ENCODE assay signal across 27 cellular contexts in the genomic region with DNA sequence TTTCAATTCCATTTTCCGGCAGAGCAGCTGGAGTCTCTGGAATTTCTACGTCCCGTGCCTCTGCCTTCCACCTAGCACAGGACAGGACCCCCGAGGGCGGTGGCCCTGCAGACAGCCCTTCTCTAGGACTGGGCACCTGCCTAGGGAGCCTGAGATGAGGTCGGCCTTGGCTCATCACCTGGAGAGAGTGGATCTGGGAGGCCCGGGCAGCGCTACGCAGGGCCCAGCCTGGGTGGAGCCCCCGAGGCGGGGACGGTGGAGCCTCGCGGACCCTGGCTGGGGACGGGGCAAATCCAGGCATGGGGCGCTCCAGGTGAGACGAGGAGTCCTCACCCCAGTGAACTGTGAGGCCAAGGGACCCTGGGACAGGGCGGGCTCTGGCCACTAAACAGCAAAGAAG.
"Had no signal": no experiment of that assay in that cellular context is flagged by ENCODE, and none has a peak within 500 bp of the region (broad histone marks: within the 10 kb centered on the region; RNA-seq: fewer than 3 reads in every experiment).

No MANE protein-coding gene starts in this region.

- H3K4me3 Mint-ChIP-seq: activated CD4-positive, alpha-beta T cell treated with anti-CD3 and anti-CD28 coated beads for 36 hours; activated CD8-positive, alpha-beta memory T cell treated with anti-CD3 and anti-CD28 coated beads, Interleukin-2, amount 10 ng/mL, durations not matched to agents 7 days and 5 days; activated CD8-positive, alpha-beta T cell treated with anti-CD3 and anti-CD28 coated beads, Interleukin-2, amount 10 ng/mL, durations not matched to agents 7 days and 5 days; activated naive CD8-positive, alpha-beta T cell; brain; effector memory CD8-positive, alpha-beta T cell; memory B cell; naive thymus-derived CD8-positive, alpha-beta T cell; stimulated activated naive B cell treated with anti-CD40 and anti-IgM and Interleukin-4, amounts not matched to agents 10 μg/mL and 1 μg/mL and 100 μg/mL, for 72 hours; T-cell had no signal

- H3K27me3 Mint-ChIP-seq: activated CD8-positive, alpha-beta memory T cell treated with anti-CD3 and anti-CD28 coated beads, Interleukin-2, amount 10 ng/mL, durations not matched to agents 7 days and 5 days had no signal

- H3K27ac Mint-ChIP-seq: activated CD4-positive, alpha-beta T cell treated with anti-CD3 and anti-CD28 coated beads for 36 hours; activated CD8-positive, alpha-beta memory T cell treated with anti-CD3 and anti-CD28 coated beads, Interleukin-2, amount 10 ng/mL, durations not matched to agents 7 days and 5 days; activated CD8-positive, alpha-beta T cell treated with anti-CD3 and anti-CD28 coated beads, Interleukin-2, amount 10 ng/mL, durations not matched to agents 7 days and 5 days; activated naive CD8-positive, alpha-beta T cell; brain; effector memory CD8-positive, alpha-beta T cell; memory B cell; naive thymus-derived CD8-positive, alpha-beta T cell; stimulated activated naive B cell treated with anti-CD40 and anti-IgM and Interleukin-4, amounts not matched to agents 10 μg/mL and 1 μg/mL and 100 μg/mL, for 72 hours; T-cell had no signal

- H3K36me3 Mint-ChIP-seq: activated CD8-positive, alpha-beta memory T cell treated with anti-CD3 and anti-CD28 coated beads, Interleukin-2, amount 10 ng/mL, durations not matched to agents 7 days and 5 days; activated naive CD8-positive, alpha-beta T cell; brain; memory B cell; naive thymus-derived CD8-positive, alpha-beta T cell; stimulated activated naive B cell treated with anti-CD40 and anti-IgM and Interleukin-4, amounts not matched to agents 10 μg/mL and 1 μg/mL and 100 μg/mL, for 72 hours; T-cell had no signal

- H3K9me3 Mint-ChIP-seq: brain, T-cell had no signal

- H3K27me3 ChIP-seq: cardiac muscle cell, dorsolateral prefrontal cortex, heart left ventricle, right lobe of liver, tibial nerve had no signal

- H3K4me1 Mint-ChIP-seq: activated CD4-positive, alpha-beta T cell treated with anti-CD3 and anti-CD28 coated beads for 36 hours; activated CD8-positive, alpha-beta memory T cell treated with anti-CD3 and anti-CD28 coated beads, Interleukin-2, amount 10 ng/mL, durations not matched to agents 7 days and 5 days; brain; memory B cell; naive thymus-derived CD8-positive, alpha-beta T cell; T-cell had no signal

- H3K4me1 ChIP-seq: heart left ventricle, right lobe of liver, tibial nerve had no signal

- H3K4me3 ChIP-seq: cardiac muscle cell, coronary artery, dorsolateral prefrontal cortex, heart left ventricle, right lobe of liver, skin epidermis, tibial nerve had no signal

- DNase-seq: activated CD4-positive, alpha-beta T cell treated with anti-CD3 and anti-CD28 coated beads for 36 hours; activated CD4-positive, CD25-positive, alpha-beta regulatory T cell; activated CD8-positive, alpha-beta memory T cell treated with anti-CD3 and anti-CD28 coated beads, Interleukin-2, amount 10 ng/mL, durations not matched to agents 7 days and 5 days; activated CD8-positive, alpha-beta T cell treated with anti-CD3 and anti-CD28 coated beads, Interleukin-2, amount 10 ng/mL, durations not matched to agents 7 days and 5 days; activated naive CD4-positive, alpha-beta T cell treated with Interleukin-2 at 50 U/mL for 16 hours; activated T-cell treated with anti-CD3 and anti-CD28 coated beads, Interleukin-2, amount 50 U/mL, for 48 hours; anterior cingulate cortex; cerebellar nuclear complex; dorsolateral prefrontal cortex; effector memory CD8-positive, alpha-beta T cell; erythroblast; heart left ventricle; hypothalamus; midbrain; naive thymus-derived CD8-positive, alpha-beta T cell; posterior cingulate gyrus; right lobe of liver; stimulated activated CD4-positive, alpha-beta T cell treated with anti-CD3 and anti-CD28 coated beads, Interleukin-4, amount 100 ng/mL, for 24 hours; stimulated activated naive B cell treated with anti-CD40 and anti-IgM and Interleukin-4, amounts not matched to agents 10 μg/mL and 1 μg/mL and 100 μg/mL, for 72 hours; T-cell had no signal

- H3K27ac ChIP-seq: cardiac muscle cell, coronary artery, dorsolateral prefrontal cortex, heart left ventricle, right lobe of liver, skin epidermis, tibial nerve had no signal

- H3K36me3 ChIP-seq: cardiac muscle cell, heart left ventricle, right lobe of liver, tibial nerve had no signal

- H3K9me3 ChIP-seq: heart left ventricle, right lobe of liver, tibial nerve had no signal

- ATAC-seq: activated CD4-positive, alpha-beta T cell treated with anti-CD3 and anti-CD28 coated beads for 36 hours; activated CD8-positive, alpha-beta memory T cell treated with anti-CD3 and anti-CD28 coated beads, Interleukin-2, amount 10 ng/mL, durations not matched to agents 7 days and 5 days; activated CD8-positive, alpha-beta T cell treated with anti-CD3 and anti-CD28 coated beads, Interleukin-2, amount 10 ng/mL, durations not matched to agents 7 days and 5 days; effector memory CD8-positive, alpha-beta T cell; naive thymus-derived CD8-positive, alpha-beta T cell; stimulated activated naive B cell treated with anti-CD40 and anti-IgM and Interleukin-4, amounts not matched to agents 10 μg/mL and 1 μg/mL and 100 μg/mL, for 72 hours; T-cell had no signal
